9 cellular contexts compared by ENCODE assay signal in genomic region chr12:96015672-96016071, GRCh38. TPM values are rescaled to one million over a fixed set of nuclear protein-coding genes. Genes with fewer than 3 reads are reported as not detected.
DNase-seq lines count a peak whose midpoint lies in the region; FAIRE-seq and TF ChIP-seq lines count a peak whose summit lies in the region.
"Had no signal": no experiment of that assay in that cellular context is flagged by ENCODE, and none has a peak within 500 bp of the region (broad histone marks: within the 10 kb centered on the region; RNA-seq: fewer than 3 reads in every experiment).

No MANE protein-coding gene starts in this region.

- H3K36me3 Mint-ChIP-seq in astrocyte (ENCODE audit: low read depth, unreplicated experiment), result no peaks in the 10 kb centered on the region
- H3K36me3 Mint-ChIP-seq in activated naive CD4-positive, alpha-beta T cell treated with anti-CD3 and anti-CD28 coated beads, Interleukin-2, amount 10 ng/mL, durations not matched to agents 7 days and 5 days, result peaks cover 32% of the 10 kb centered on the region

- no peaks in the 10 kb centered on the region for H3K9me3 ChIP-seq in astrocyte (ENCODE audit: insufficient read depth, low read depth, low read length)

- H3K4me3 ChIP-seq in BJ (ENCODE audit: low read depth, low read length), result no peak overlapping the region
- H3K4me3 ChIP-seq in astrocyte (ENCODE audit: insufficient read depth, low read depth, low read length), result no peak overlapping the region

- DNase-seq in BJ (ENCODE audit: low read depth) (no peak), HEK293T (ENCODE audit: extremely low spot score) (peak; percentile 32), astrocyte (ENCODE audit: low read depth) (no peak), left kidney (ENCODE audit: low read depth, low spot score) (peak; percentile 72), NCI-H2081 treated with DMSO at 0.1 percent for 48 hours (lab: John Stamatoyannopoulos, UW) (no peak), GM10266 (ENCODE audit: extremely low spot score) (no peak), globus pallidus (ENCODE audit: low spot score) (no peak)
- DNase-seq in activated naive CD4-positive, alpha-beta T cell treated with anti-CD3 and anti-CD28 coated beads, Interleukin-2, amount 10 ng/mL, durations not matched to agents 7 days and 5 days, result no peak
- DNase-seq: activated CD8-positive, alpha-beta memory T cell treated with anti-CD3 and anti-CD28 coated beads for 24 hours had no signal

- no peaks in the 10 kb centered on the region for H3K4me1 ChIP-seq in astrocyte (ENCODE audit: insufficient read depth, low read length)

- H3K4me2 ChIP-seq in astrocyte (ENCODE audit: low read length), result no peak overlapping the region

- no peak overlapping the region for H3K4me3 Mint-ChIP-seq in astrocyte (ENCODE audit: unreplicated experiment)
- H3K4me3 Mint-ChIP-seq in activated naive CD4-positive, alpha-beta T cell treated with anti-CD3 and anti-CD28 coated beads, Interleukin-2, amount 10 ng/mL, durations not matched to agents 7 days and 5 days, result no peak overlapping the region

- H2AFZ ChIP-seq in astrocyte (ENCODE audit: low read depth, low read length), result no peak overlapping the region

- no peak overlapping the region for H3K9ac ChIP-seq in astrocyte (ENCODE audit: low read length)

- H3K27ac Mint-ChIP-seq in astrocyte (ENCODE audit: unreplicated experiment), result no peak overlapping the region
- H3K27ac Mint-ChIP-seq in activated naive CD4-positive, alpha-beta T cell treated with anti-CD3 and anti-CD28 coated beads, Interleukin-2, amount 10 ng/mL, durations not matched to agents 7 days and 5 days, result no peak overlapping the region

- H3K27ac ChIP-seq in astrocyte (ENCODE audit: low read depth, low read length), result no peak overlapping the region

- H3K36me3 ChIP-seq in BJ (ENCODE audit: control insufficient read depth, insufficient read depth, low read length) (peaks cover 2% of the 10 kb centered on the region), astrocyte (ENCODE audit: insufficient read depth, low read length) (peaks cover 11% of the 10 kb centered on the region)

- no peaks in the 10 kb centered on the region for H3K27me3 Mint-ChIP-seq in astrocyte (ENCODE audit: low read depth, unreplicated experiment)
- H3K27me3 Mint-ChIP-seq in activated naive CD4-positive, alpha-beta T cell treated with anti-CD3 and anti-CD28 coated beads, Interleukin-2, amount 10 ng/mL, durations not matched to agents 7 days and 5 days, result no peaks in the 10 kb centered on the region

- POLR2A ChIA-PET in BJ (lab: Charles Lee) (no interaction called here), HEK293T (lab: Yijun Ruan, JAX) (interaction anchor here (1.0 kb wide), 1 partner anchor 20 kb away, joined by 3 read pairs; the partner anchor contains the start of gene LTA4H)

- H3K27me3 ChIP-seq in BJ (ENCODE audit: control insufficient read depth, insufficient read depth, low read length) (no peaks in the 10 kb centered on the region), astrocyte (ENCODE audit: insufficient read depth, low read length) (no peaks in the 10 kb centered on the region)

- TF ChIP-seq CTCF in BJ (IDR thresholded peaks at IDR 0.05; ENCODE audit: insufficient read depth, low read depth, low read length), result peak; percentile 49
- peak; percentile 33 for TF ChIP-seq CTCF in astrocyte (IDR thresholded peaks at IDR 0.05; ENCODE audit: insufficient read depth, low read depth, low read length)
- TF ChIP-seq CTCF in GM10266 (IDR thresholded peaks at IDR 0.05; ENCODE audit: control insufficient read depth, insufficient read depth, low read depth, missing control alignments), result no peak

- H3K9me3 Mint-ChIP-seq in astrocyte (ENCODE audit: unreplicated experiment), result no peaks in the 10 kb centered on the region
- no peaks in the 10 kb centered on the region for H3K9me3 Mint-ChIP-seq in activated naive CD4-positive, alpha-beta T cell treated with anti-CD3 and anti-CD28 coated beads, Interleukin-2, amount 10 ng/mL, durations not matched to agents 7 days and 5 days

- FAIRE-seq in astrocyte (lab: Jason Lieb, UNC), result no peak

- no peaks in the 10 kb centered on the region for H3K4me1 Mint-ChIP-seq in astrocyte (ENCODE audit: low read depth, unreplicated experiment)
- H3K4me1 Mint-ChIP-seq in activated naive CD4-positive, alpha-beta T cell treated with anti-CD3 and anti-CD28 coated beads, Interleukin-2, amount 10 ng/mL, durations not matched to agents 7 days and 5 days, result no peaks in the 10 kb centered on the region

- CTCF ChIA-PET in BJ (lab: Yijun Ruan, JAX), result interaction anchor here (1.1 kb wide), 1 partner anchor 13 kb away, joined by 4 read pairs; no protein-coding TSS in a partner anchor
- CTCF ChIA-PET in HEK293T (lab: Yijun Ruan, JAX), result no interaction called here
- CTCF ChIA-PET in activated naive CD4-positive, alpha-beta T cell treated with anti-CD3 and anti-CD28 coated beads, Interleukin-2, amount 10 ng/mL, durations not matched to agents 7 days and 5 days (lab: Charles Lee), result interaction anchor here (1.7 kb wide), 1 partner anchor 18 kb away, joined by 4 read pairs; no protein-coding TSS in a partner anchor

- no peaks in the 10 kb centered on the region for H4K20me1 ChIP-seq in astrocyte (ENCODE audit: insufficient read depth, low read length)

- no peaks in the 10 kb centered on the region for H3K79me2 ChIP-seq in astrocyte (ENCODE audit: insufficient read depth, low read length)

TF ChIP-seq in HEK293T, 16 proteins besides CTCF, POLR2A, EP300 and RAD21:
- no peak for TF ChIP-seq FOXM1 (IDR thresholded peaks at IDR 0.05; ENCODE audit: borderline replicate concordance)
- no peak for TF ChIP-seq CTBP1 (IDR thresholded peaks at IDR 0.05; ENCODE audit: borderline replicate concordance)
- TF ChIP-seq BHLHE40 (IDR thresholded peaks at IDR 0.05; ENCODE audit: borderline replicate concordance), result no peak

RNA-seq across cellular contexts. Expression of gene HAL, which starts 19.5 kb away (rescaled TPM):
- polyA plus RNA-seq in BJ (2011; rRNA removed), result 0.12 and 0.15 TPM in 2 replicates
- polyA minus RNA-seq in BJ (2011; rRNA and poly(A)+ RNA removed), result 0.36 TPM in 1 of 2 replicates, not detected in the other
- 0.10 and 0.20 TPM in 2 replicates for total RNA-seq in astrocyte

RNA-seq across cellular contexts. Expression of gene LTA4H, which starts 19.7 kb away (rescaled TPM):
- 35.1 and 60.7 TPM in 2 replicates for polyA plus RNA-seq in BJ (2011; rRNA removed)
- 15.2 and 17.2 TPM in 2 replicates for polyA minus RNA-seq in BJ (2011; rRNA and poly(A)+ RNA removed)
- total RNA-seq in astrocyte, result 63.7 and 67.6 TPM in 2 replicates

Comparison
In these comparisons a context has a peak if more than half of its experiments do, and no peak if none do; other contexts are left out.
1. DNase-seq: peak in HEK293T (single experiment) and left kidney (single experiment); none in BJ (single experiment), astrocyte (single experiment), NCI-H2081 treated with DMSO at 0.1 percent for 48 hours (single experiment), activated naive CD4-positive, alpha-beta T cell treated with anti-CD3 and anti-CD28 coated beads, Interleukin-2, amount 10 ng/mL, durations not matched to agents 7 days and 5 days (single experiment), GM10266 (single experiment) and globus pallidus (single experiment).